10 cellular contexts compared by ENCODE assay signal in genomic region chr7:24917510-24918239, GRCh38.
DNase-seq lines count a peak whose midpoint lies in the region; ATAC-seq lines count a peak whose summit lies in the region.
"Had no signal": no experiment of that assay in that cellular context is flagged by ENCODE, and none has a peak within 500 bp of the region (broad histone marks: within the 10 kb centered on the region; RNA-seq: fewer than 3 reads in every experiment).

No MANE protein-coding gene starts in this region.

- DNase-seq in NCI-H146 (lab: John Stamatoyannopoulos, UW) (peak; percentile 55), foreskin melanocyte (peak; percentile 13), GM19238 (ENCODE audit: insufficient read length, low spot score) (no peak), SHP77 treated with DMSO at 0.1 percent for 48 hours (lab: John Stamatoyannopoulos, UW) (no peak)
- no peak for DNase-seq in activated CD4-positive, alpha-beta T cell treated with anti-CD3 and anti-CD28 coated beads, Interleukin-2, amount 50 U/mL, for 48 hours
- DNase-seq: activated CD4-positive, alpha-beta T cell treated with anti-CD3 and anti-CD28 coated beads, Interleukin-2, amount 50 U/mL, for 4 hours; naive B cell had no signal

- peak overlapping the region; percentile 25; the same call in 1 of the 2 replicates for H3K4me3 ChIP-seq in GM08714 (ENCODE audit: low read length)

- ATAC-seq in GM21526 (IDR thresholded peaks at IDR 0.05; ENCODE audit: low FRiP score, unreplicated experiment) (peak; percentile 52), GM18519 (IDR thresholded peaks at IDR 0.05; ENCODE audit: low FRiP score, unreplicated experiment) (no peak)

Comparison
In these comparisons a context has a peak if more than half of its experiments do, and no peak if none do; other contexts are left out.
1. DNase-seq: peak in NCI-H146 (single experiment) and foreskin melanocyte (single experiment); none in GM19238 (single experiment), SHP77 treated with DMSO at 0.1 percent for 48 hours (single experiment) and activated CD4-positive, alpha-beta T cell treated with anti-CD3 and anti-CD28 coated beads, Interleukin-2, amount 50 U/mL, for 48 hours (0 of 2).